Comparison of ENCODE assay signal across 11 cellular contexts in genomic region chr9:110742741-110743371, GRCh38.
DNase-seq lines count a peak whose midpoint lies in the region; ATAC-seq and TF ChIP-seq lines count a peak whose summit lies in the region.
"Had no signal": no experiment of that assay in that cellular context is flagged by ENCODE, and none has a peak within 500 bp of the region (broad histone marks: within the 10 kb centered on the region; RNA-seq: fewer than 3 reads in every experiment).

No MANE protein-coding gene starts in this region.

- peaks cover 9% of the 10 kb centered on the region for H3K4me1 ChIP-seq in endodermal cell (ENCODE audit: control insufficient read depth, insufficient read depth, low read length)
- H3K4me1 ChIP-seq in urinary bladder (ENCODE audit: insufficient read depth), result no peaks in the 10 kb centered on the region
- H3K4me1 ChIP-seq in foreskin keratinocyte, result peaks cover 15% of the 10 kb centered on the region

- H3K27me3 ChIP-seq in endodermal cell (ENCODE audit: control insufficient read depth, insufficient read depth, low read length, poor library complexity, severe bottlenecking) (no peaks in the 10 kb centered on the region), foreskin keratinocyte (no peaks in the 10 kb centered on the region)
- H3K27me3 ChIP-seq: cardiac muscle cell had no signal

- peaks cover 10% of the 10 kb centered on the region for H3K4me1 Mint-ChIP-seq in endodermal cell
- peaks cover 26% of the 10 kb centered on the region for H3K4me1 Mint-ChIP-seq in mesothelial cell of epicardium

- WGBS in endodermal cell (ENCODE audit: insufficient coverage in 1 of 2, insufficient read length in 1 of 2), 2 experiments, result 63 to 72% methylated on average over 8 of the region's 8 CpGs
- 20% methylated on average over 8 of the region's 8 CpGs for WGBS in urinary bladder

- ATAC-seq in GM19328 (IDR thresholded peaks at IDR 0.05; ENCODE audit: unreplicated experiment) (no peak), foreskin keratinocyte (no peak), HG03039 (IDR thresholded peaks at IDR 0.05; ENCODE audit: unreplicated experiment) (no peak)

- DNase-seq in NCI-H748 (lab: John Stamatoyannopoulos, UW; ENCODE audit: unreplicated experiment), result peak; percentile 13
- no peak for DNase-seq in NCI-H748 treated with DMSO at 0.1 percent for 48 hours (lab: John Stamatoyannopoulos, UW)
- peak; percentile 64 for DNase-seq in endodermal cell
- no peak for DNase-seq in mesothelial cell of epicardium (ENCODE audit: low spot score in 2 of 2, unreplicated experiment in 2 of 2)
- DNase-seq in foreskin keratinocyte, result no peak
- DNase-seq: AML-193, T1000 had no signal

- H3K27me3 Mint-ChIP-seq in endodermal cell (ENCODE audit: insufficient read depth) (no peaks in the 10 kb centered on the region), mesothelial cell of epicardium (ENCODE audit: low read depth) (no peaks in the 10 kb centered on the region)

- H3K4me3 Mint-ChIP-seq in endodermal cell, result no peak overlapping the region
- H3K4me3 Mint-ChIP-seq in mesothelial cell of epicardium, result no peak overlapping the region

- H3K9ac ChIP-seq in endodermal cell (ENCODE audit: extremely low read depth, low read length, poor library complexity, severe bottlenecking), result no peak overlapping the region

- H3K27ac Mint-ChIP-seq in endodermal cell (no peak overlapping the region), mesothelial cell of epicardium (peak overlapping the region; percentile 79)

- H3K4me3 ChIP-seq in endodermal cell (ENCODE audit: low read length), result no peak overlapping the region
- no peak overlapping the region for H3K4me3 ChIP-seq in urinary bladder (ENCODE audit: low read depth, low read length)
- H3K4me3 ChIP-seq: cardiac muscle cell had no signal

- H3K27ac ChIP-seq in endodermal cell (ENCODE audit: low read depth, low read length), result no peak overlapping the region
- peak overlapping the region; percentile 76 for H3K27ac ChIP-seq in urinary bladder (ENCODE audit: low read depth)
- no peak overlapping the region for H3K27ac ChIP-seq in foreskin keratinocyte
- H3K27ac ChIP-seq: cardiac muscle cell had no signal

- H3K9me3 Mint-ChIP-seq in endodermal cell, result peaks cover 3% of the 10 kb centered on the region
- H3K9me3 Mint-ChIP-seq in mesothelial cell of epicardium, result no peaks in the 10 kb centered on the region

- H3K36me3 ChIP-seq in endodermal cell (ENCODE audit: control insufficient read depth, insufficient read depth, low read length), result no peaks in the 10 kb centered on the region
- H3K36me3 ChIP-seq in urinary bladder (ENCODE audit: insufficient read depth), result no peaks in the 10 kb centered on the region
- H3K36me3 ChIP-seq: cardiac muscle cell had no signal

- TF ChIP-seq CTCF in endodermal cell (conservative IDR thresholded peaks at IDR 0.05) (no peak), mesothelial cell of epicardium (IDR thresholded peaks at IDR 0.05; ENCODE audit: unreplicated experiment) (no peak), foreskin keratinocyte (conservative IDR thresholded peaks at IDR 0.05) (no peak)

- no peaks in the 10 kb centered on the region for H3K9me3 ChIP-seq in endodermal cell (ENCODE audit: control insufficient read depth, low read length)

- H3K36me3 Mint-ChIP-seq in endodermal cell (ENCODE audit: low read depth) (no peaks in the 10 kb centered on the region), mesothelial cell of epicardium (no peaks in the 10 kb centered on the region)

Comparison
In these comparisons a context has a peak if more than half of its experiments do, and no peak if none do; other contexts are left out.
1. DNase-seq: peak in NCI-H748 (single experiment) and endodermal cell (single experiment); none in NCI-H748 treated with DMSO at 0.1 percent for 48 hours (single experiment), mesothelial cell of epicardium (0 of 2) and foreskin keratinocyte (0 of 2).